Comparison of ENCODE assay signal across 8 cellular contexts in the genomic region with DNA sequence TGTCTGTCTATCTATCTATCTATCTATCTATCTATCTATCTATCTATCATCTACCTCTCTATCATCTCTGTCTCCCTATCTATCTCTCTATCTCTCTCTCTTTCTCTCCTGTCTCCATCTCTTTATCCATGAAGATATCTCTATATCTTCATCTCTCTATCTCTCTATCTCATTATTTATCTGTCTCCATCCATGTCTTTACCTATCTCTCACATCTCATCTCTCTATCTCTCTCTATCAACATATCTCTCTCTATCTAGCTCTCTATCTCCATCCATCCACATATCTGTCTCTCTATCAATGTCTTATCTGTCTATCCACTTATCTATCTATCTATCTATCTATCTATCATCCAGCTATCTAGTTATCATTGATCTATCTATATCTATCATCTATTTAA.
"Had no signal": no experiment of that assay in that cellular context is flagged by ENCODE, and none has a peak within 500 bp of the region (broad histone marks: within the 10 kb centered on the region; RNA-seq: fewer than 3 reads in every experiment).

No MANE protein-coding gene starts in this region.

- ATAC-seq: GM12878 had no signal

- H3K4me3 ChIP-seq: GM12878 had no signal

- FAIRE-seq: G401.6, GM12878, GM12891, GM12892, GM18507, GM19239 had no signal

- DNase-seq: GDM1, GF-D8 had no signal
